Comparison of ENCODE assay signal across 7 cellular contexts in the genomic region with DNA sequence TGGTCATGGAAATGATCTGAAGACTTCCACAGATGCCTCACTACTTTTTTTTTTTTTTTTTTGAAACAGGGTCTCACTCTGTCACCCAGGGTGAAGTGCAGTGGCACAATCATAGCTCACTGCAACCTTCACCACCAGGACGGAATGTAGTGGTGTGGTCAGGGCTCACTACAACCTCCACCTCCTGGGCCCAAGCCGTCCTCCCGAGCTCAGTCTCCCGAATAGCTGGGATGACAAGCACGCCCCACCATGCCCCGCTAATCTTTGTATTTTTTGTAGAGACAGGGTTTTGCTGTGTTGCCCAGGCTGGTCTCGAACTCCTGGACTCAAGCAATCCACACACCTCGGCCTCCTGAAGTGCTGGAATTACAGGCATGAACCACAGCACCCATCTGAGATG. TPM values are rescaled to one million over a fixed set of nuclear protein-coding genes. Genes with fewer than 3 reads are reported as not detected.
A peak's percentile ranks its signal among the peaks of the same experiment; 100 is the strongest.
DNase-seq lines count a peak whose midpoint lies in the region; TF ChIP-seq lines count a peak whose summit lies in the region.
"Not testable (repeated sequence)": the region's sequence is repeated elsewhere in the genome, so short reads cannot be mapped to it uniquely, and the experiment has no call there.
"Had no signal": no experiment of that assay in that cellular context is flagged by ENCODE, and none has a peak within 500 bp of the region (broad histone marks: within the 10 kb centered on the region; RNA-seq: fewer than 3 reads in every experiment).

No MANE protein-coding gene starts in this region.

- TF ChIP-seq EP300 in stomach (IDR thresholded peaks at IDR 0.05) = not testable (repeated sequence)

- peaks cover 49% of the 10 kb centered on the region for H3K4me1 ChIP-seq in MM.1S (ENCODE audit: low read length)
- peaks cover 76% of the 10 kb centered on the region for H3K4me1 ChIP-seq in muscle layer of colon (ENCODE audit: insufficient read depth, low read length)
- peaks cover 76 to 82% (median 78%) of the 10 kb centered on the region in 4 donors for H3K4me1 ChIP-seq in stomach

- not testable (repeated sequence) for H4K20me1 ChIP-seq in MM.1S (ENCODE audit: insufficient read depth, low read length)

- intact Hi-C loops in stomach (cut with DNase I; ENCODE audit: low total_unique reads) = loop anchor here (10.0 kb wide), 1 partner anchor 46 kb away; a partner anchor contains a TSS

- not testable (repeated sequence) for H3K9me3 ChIP-seq in AG04450 (ENCODE audit: control insufficient read depth, insufficient read depth, low read length); MM.1S (replicated peaks; ENCODE audit: insufficient read depth, low read length); muscle layer of colon (ENCODE audit: low read length); stomach

- H3K79me2 ChIP-seq in MM.1S (ENCODE audit: low read length) = peaks cover 93% of the 10 kb centered on the region

- not testable (repeated sequence) for H3K27me3 ChIP-seq in AG04450 (ENCODE audit: control insufficient read depth, insufficient read depth, low read length); MM.1S (replicated peaks; ENCODE audit: insufficient read depth, low read length); brain microvascular endothelial cell (replicated peaks); muscle layer of colon (ENCODE audit: control insufficient read depth in 1 of 2, insufficient read depth in 2 of 2, low read length in 2 of 2); stomach

- 48 to 71% (median 57%) methylated on average over 7 to 8 of the region's 8 CpGs for WGBS in stomach, 5 donors

- H3F3A ChIP-seq in MM.1S (ENCODE audit: insufficient read depth, low read length) = peaks cover 26% of the 10 kb centered on the region

- POLR2A ChIA-PET in AG04450 (lab: Yijun Ruan, JAX) = interaction anchor here (1.3 to 1.5 kb wide), 2 partner anchors 127 to 201 kb away, joined by 3 to 4 read pairs; no protein-coding TSS in a partner anchor

- H3K27ac ChIP-seq in AG04450 (ENCODE audit: low read depth, low read length); MM.1S (ENCODE audit: low read length): not testable (repeated sequence)
- H3K27ac ChIP-seq in brain microvascular endothelial cell = peak overlapping the region; percentile 94
- peak overlapping the region; percentile 100 for H3K27ac ChIP-seq in muscle layer of colon (ENCODE audit: low read depth, low read length)
- H3K27ac ChIP-seq in stomach = peak overlapping the region; percentile 85 to 99 (median 97)

- H3K4me3 ChIP-seq in AG04450 (ENCODE audit: low read depth, low read length) (peak overlapping the region; percentile 100), brain microvascular endothelial cell (ENCODE audit: low read depth, low read length) (peak overlapping the region; percentile 100), fibroblast of the aortic adventitia (ENCODE audit: low read depth, low read length) (peak overlapping the region; percentile 100), muscle layer of colon (ENCODE audit: low read depth in 1 of 2, low read length in 2 of 2) (peak overlapping the region in 1 of 2 donors; percentile 99), stomach (peak overlapping the region; percentile 75 to 92 (median 82))
- H3K4me3 ChIP-seq in MM.1S (ENCODE audit: low read length) = not testable (repeated sequence)

- H3K9me2 ChIP-seq in MM.1S (replicated peaks; ENCODE audit: insufficient read depth, low read length) = not testable (repeated sequence)

- H3K36me3 ChIP-seq in MM.1S (replicated peaks; ENCODE audit: insufficient read depth, low read length) = not testable (repeated sequence)
- H3K36me3 ChIP-seq in brain microvascular endothelial cell (replicated peaks) = peaks cover 20% of the 10 kb centered on the region
- H3K36me3 ChIP-seq in muscle layer of colon (ENCODE audit: insufficient read depth, low read length) = peaks cover 17% of the 10 kb centered on the region
- H3K36me3 ChIP-seq in stomach = peaks cover 2 to 12% (median 12%) of the 10 kb centered on the region in 4 donors

- TF ChIP-seq POLR2A in stomach (IDR thresholded peaks at IDR 0.05) = not testable (repeated sequence)

- 0 out of 2 replicates have a peak overlapping the region, but pooled peaks have one; percentile 88 for H3K4me2 ChIP-seq in MM.1S (ENCODE audit: low read depth, low read length)

- H2AFZ ChIP-seq in MM.1S (ENCODE audit: low read length) = not testable (repeated sequence)

- in situ Hi-C loops in brain microvascular endothelial cell (cut with HindIII; ENCODE audit: low pct_ligation_motif_present, low sequenced_read_pairs) = not testable (repeated sequence)

- not testable (repeated sequence) for TF ChIP-seq CTCF in AG04450 (IDR thresholded peaks at IDR 0.05; ENCODE audit: low read depth, low read length); MM.1S (IDR thresholded peaks at IDR 0.05; ENCODE audit: low read length); brain microvascular endothelial cell (IDR thresholded peaks at IDR 0.05; ENCODE audit: low read depth, low read length, missing control alignments); fibroblast of the aortic adventitia (IDR thresholded peaks at IDR 0.05; ENCODE audit: insufficient read depth, low read length); stomach (IDR thresholded peaks at IDR 0.05)

- not testable (repeated sequence) for H3K9ac ChIP-seq in MM.1S (ENCODE audit: low read length)
- peak overlapping the region; percentile 100 for H3K9ac ChIP-seq in muscle layer of colon (ENCODE audit: low read length)

- DNase-seq in AG04450 (ENCODE audit: low read depth, low spot score); MM.1S; brain microvascular endothelial cell; fibroblast of the aortic adventitia (ENCODE audit: low read depth); stomach: not testable (repeated sequence)

- CTCF ChIA-PET in AG04450 (lab: Charles Lee) = interaction anchor here (1.1 kb wide), 1 partner anchor 127 kb away, joined by 5 read pairs; no protein-coding TSS in a partner anchor

RNA-seq across cellular contexts. Expression of a gene that starts 3.3 kb away (rescaled TPM):
- polyA plus RNA-seq in AG04450 (2011; rRNA removed) (231 and 255 TPM in 2 replicates), stomach (10 to 100 TPM; 35.2 to 64.4 (median 38.5) TPM)
- polyA minus RNA-seq in AG04450 (2011; rRNA and poly(A)+ RNA removed) = 222 and 237 TPM in 2 replicates
- total RNA-seq in fibroblast of the aortic adventitia (ENCODE audit: low replicate concordance) (146 and 207 TPM in 2 replicates), stomach (100 to 1,000 TPM in 4 of 5 donors, 10 to 100 TPM in 1; 91.6 to 432 (median 152) TPM)

RNA-seq across cellular contexts. Expression of a gene that starts 28.1 kb away (rescaled TPM):
- polyA plus RNA-seq in AG04450 (2011; rRNA removed) (0.06 and 0.15 TPM in 2 replicates), stomach (10 to 100 TPM in 2 of 3 donors, 1 to 10 TPM in 1; 5.9 to 32.3 (median 27.0) TPM)
- 0.26 and 0.51 TPM in 2 replicates for polyA minus RNA-seq in AG04450 (2011; rRNA and poly(A)+ RNA removed)
- total RNA-seq in fibroblast of the aortic adventitia (ENCODE audit: low replicate concordance) (not detected in 2 replicates), stomach (100 to 1,000 TPM in 1 of 5 donors, 10 to 100 TPM in 3, 1 to 10 TPM in 1; 6.4 to 101 (median 16.2) TPM)
- total RNA-seq: NCI-H460 had no signal

RNA-seq across cellular contexts. Expression of a gene that starts 36.8 kb away (rescaled TPM):
- polyA plus RNA-seq in AG04450 (2011; rRNA removed) (0.25 and 0.26 TPM in 2 replicates), stomach (10 to 100 TPM; 16.6 to 98.0 (median 47.5) TPM)
- polyA minus RNA-seq in AG04450 (2011; rRNA and poly(A)+ RNA removed) = 0.14 and 0.39 TPM in 2 replicates
- total RNA-seq in fibroblast of the aortic adventitia (ENCODE audit: low replicate concordance) (under 0.01 TPM in 1 of 2 replicates, not detected in the other), stomach (100 to 1,000 TPM in 4 of 5 donors, 10 to 100 TPM in 1; 63.3 to 486 (median 277) TPM)

RNA-seq across cellular contexts. Expression of a gene that starts 45.4 kb away (rescaled TPM):
- 32.1 and 38.8 TPM in 2 replicates for polyA plus RNA-seq in AG04450 (2011; rRNA removed)
- polyA minus RNA-seq in AG04450 (2011; rRNA and poly(A)+ RNA removed) = 23.5 and 26.6 TPM in 2 replicates
- 71.8 and 93.7 TPM in 2 replicates for total RNA-seq in fibroblast of the aortic adventitia (ENCODE audit: low replicate concordance)
- 100 to 1,000 TPM in 3 of 5 donors, 10 to 100 TPM in 2; 27.5 to 471 (median 126) TPM for total RNA-seq in stomach
- 10 to 100 TPM; 47.3 to 76.3 (median 48.3) TPM for polyA plus RNA-seq in stomach

Comparison
In these comparisons a context has a peak if more than half of its experiments do, and no peak if none do; other contexts are left out.
1. RNA of a gene that starts 36.8 kb away (total RNA-seq): 63.3 to 486 TPM in stomach; under 0.01 TPM in fibroblast of the aortic adventitia; every median in the first group is over 10 times any median in the second.